11 cellular contexts compared by ENCODE assay signal in genomic region chr1:61226791-61227567, GRCh38.
DNase-seq lines count a peak whose midpoint lies in the region; ATAC-seq and TF ChIP-seq lines count a peak whose summit lies in the region.
"Had no signal": no experiment of that assay in that cellular context is flagged by ENCODE, and none has a peak within 500 bp of the region (broad histone marks: within the 10 kb centered on the region; RNA-seq: fewer than 3 reads in every experiment).

No MANE protein-coding gene starts in this region.

- H3K4me3 ChIP-seq in mammary epithelial cell (replicated peaks in 1 of 3; ENCODE audit: insufficient read depth in 1 of 3, low read depth in 2 of 3, low read length in 3 of 3) (no peak overlapping the region), aorta (ENCODE audit: low read length in 2 of 2) (peak overlapping the region; percentile 0 to 72)
- H3K4me3 ChIP-seq in CD8-positive, alpha-beta memory T cell (ENCODE audit: low read length), result no peak overlapping the region
- H3K4me3 ChIP-seq: smooth muscle cell had no signal

- no peaks in the 10 kb centered on the region for H3K79me2 ChIP-seq in mammary epithelial cell (ENCODE audit: insufficient read depth, low read length)

- H3K4me3 Mint-ChIP-seq in MCF 10A (ENCODE audit: unreplicated experiment) (peak overlapping the region; percentile 56), WTC11 (no peak overlapping the region)
- H3K4me3 Mint-ChIP-seq in CD8-positive, alpha-beta memory T cell, result no peak overlapping the region
- H3K4me3 Mint-ChIP-seq: immature natural killer cell had no signal

- BruUV-seq in MCF 10A (replicated peaks; lab: Mats Ljungman, UMichigan), result no TSS peak
- BruUV-seq in mammary epithelial cell (replicated peaks; lab: Mats Ljungman, UMichigan), result no TSS peak

- H2AFZ ChIP-seq in mammary epithelial cell (ENCODE audit: low read depth, low read length), result no peak overlapping the region

- H3K27ac ChIP-seq in mammary epithelial cell (ENCODE audit: insufficient read depth, low read depth, low read length), result no peak overlapping the region
- H3K27ac ChIP-seq in layer of hippocampus (ENCODE audit: low read depth, low read length), result peak overlapping the region; percentile 4
- peak overlapping the region in 1 of 2 donors; percentile 63 for H3K27ac ChIP-seq in aorta (ENCODE audit: low read depth in 1 of 2, low read length in 2 of 2)
- H3K27ac ChIP-seq in CD8-positive, alpha-beta memory T cell (ENCODE audit: low read depth, low read length), result no peak overlapping the region

- dilution Hi-C loops in mammary epithelial cell (cut with HindIII; ENCODE audit: low sequenced_read_pairs), result no loop called here

- H3K36me3 ChIP-seq in mammary epithelial cell (ENCODE audit: insufficient read depth, low read length), result peaks cover 2% of the 10 kb centered on the region
- H3K36me3 ChIP-seq in aorta (ENCODE audit: control insufficient read depth in 1 of 2, insufficient read depth in 2 of 2, low read length in 1 of 2), result no peaks in the 10 kb centered on the region
- no peaks in the 10 kb centered on the region for H3K36me3 ChIP-seq in CD8-positive, alpha-beta memory T cell (ENCODE audit: insufficient read depth, low read length)

- H3K4me1 Mint-ChIP-seq in MCF 10A (ENCODE audit: insufficient read depth, unreplicated experiment) (peaks cover 29% of the 10 kb centered on the region), WTC11 (peaks cover 32% of the 10 kb centered on the region)
- no peaks in the 10 kb centered on the region for H3K4me1 Mint-ChIP-seq in CD8-positive, alpha-beta memory T cell
- H3K4me1 Mint-ChIP-seq: immature natural killer cell had no signal

- H3K36me3 Mint-ChIP-seq in MCF 10A (ENCODE audit: insufficient read depth, unreplicated experiment) (no peaks in the 10 kb centered on the region), WTC11 (no peaks in the 10 kb centered on the region)
- H3K36me3 Mint-ChIP-seq in CD8-positive, alpha-beta memory T cell, result no peaks in the 10 kb centered on the region
- H3K36me3 Mint-ChIP-seq: immature natural killer cell had no signal

- in situ Hi-C loops in mammary epithelial cell (cut with MboI; ENCODE audit: low sequenced_read_pairs in 2 of 2), result no loop called here

- DNase-seq in MCF 10A (ENCODE audit: unreplicated experiment) (peak; percentile 95), mammary epithelial cell (no peak), aorta (no peak), WTC11 (ENCODE audit: low spot score) (no peak)
- no peak for DNase-seq in stimulated activated CD8-positive, alpha-beta memory T cell treated with anti-CD3 and anti-CD28 coated beads, Interleukin-4, amount 100 ng/mL, for 48 hours
- DNase-seq in CD8-positive, alpha-beta memory T cell, result no peak
- DNase-seq: immature natural killer cell; stimulated activated naive CD8-positive, alpha-beta T cell treated with anti-CD3 and anti-CD28 coated beads, Interleukin-15, Interleukin-2, amounts not matched to agents 100 U/mL and 50 U/mL, for 24 hours had no signal

- no peak overlapping the region for H3K9ac ChIP-seq in mammary epithelial cell (ENCODE audit: insufficient read depth, low read length)

- POLR2A ChIA-PET in MCF 10A (lab: Yijun Ruan, JAX) (interaction anchor here (0.7 to 3.6 kb wide), 19 partner anchors 10 to 367 kb away, joined by 3 to 26 read pairs (median 5); partner anchors contain the start of gene NFIA), WTC11 (lab: Charles Lee) (interaction anchor here (0.6 kb wide), 1 partner anchor 21 kb away, joined by 3 read pairs; no protein-coding TSS in a partner anchor)
- POLR2A ChIA-PET in CD8-positive, alpha-beta memory T cell (lab: Charles Lee), result no interaction called here

- intact Hi-C loops in MCF 10A (cut with micrococcal nuclease) (loop anchor here (5.0 to 10.0 kb wide), 2 partner anchors 110 to 142 kb away; partner anchors contain the start of gene NFIA), mammary epithelial cell (cut with micrococcal nuclease) (no loop called here), aorta (cut with DNase I) (no loop called here)

- ATAC-seq in SK-N-SH treated with all-trans-retinoic acid at 6 μM for 48 hours, result peak; percentile 87
- ATAC-seq in aorta (ENCODE audit: low FRiP score), result peak; percentile 60
- ATAC-seq in WTC11, result no peak
- ATAC-seq: stimulated activated naive CD8-positive, alpha-beta T cell treated with anti-CD3 and anti-CD28 coated beads, Interleukin-15, Interleukin-2, amounts not matched to agents 100 U/mL and 50 U/mL, for 24 hours had no signal

- peak overlapping the region; percentile 49 for H3K27ac Mint-ChIP-seq in MCF 10A (ENCODE audit: low read depth, unreplicated experiment)
- H3K27ac Mint-ChIP-seq in WTC11, result no peak overlapping the region
- H3K27ac Mint-ChIP-seq in CD8-positive, alpha-beta memory T cell, result no peak overlapping the region
- H3K27ac Mint-ChIP-seq: immature natural killer cell had no signal

- no peak overlapping the region for H3K4me2 ChIP-seq in mammary epithelial cell (ENCODE audit: insufficient read depth, low read depth, low read length)
- H3K4me2 ChIP-seq: smooth muscle cell had no signal

- CTCF ChIA-PET in MCF 10A (lab: Yijun Ruan, JAX), result interaction anchor here (0.7 kb wide), 1 partner anchor 86 kb away, joined by 3 read pairs; no protein-coding TSS in a partner anchor
- CTCF ChIA-PET in mammary epithelial cell (lab: Charles Lee; ENCODE audit: low non-redundant PET), result no interaction called here
- CTCF ChIA-PET in WTC11 (lab: Charles Lee), result no interaction called here
- CTCF ChIA-PET in CD8-positive, alpha-beta memory T cell (lab: Charles Lee), result no interaction called here

- no peaks in the 10 kb centered on the region for H3K27me3 ChIP-seq in mammary epithelial cell (ENCODE audit: insufficient read depth, low read length)
- no peaks in the 10 kb centered on the region for H3K27me3 ChIP-seq in layer of hippocampus (ENCODE audit: control insufficient read depth, insufficient read depth, low read length)
- H3K27me3 ChIP-seq in aorta (ENCODE audit: control insufficient read depth in 1 of 2, insufficient read depth in 2 of 2, low read length in 1 of 2), result no peaks in the 10 kb centered on the region
- H3K27me3 ChIP-seq in CD8-positive, alpha-beta memory T cell (ENCODE audit: insufficient read depth, low read length, poor library complexity, severe bottlenecking), result no peaks in the 10 kb centered on the region

- no peak for TF ChIP-seq CTCF in MCF 10A (IDR thresholded peaks at IDR 0.05; ENCODE audit: unreplicated experiment)
- TF ChIP-seq CTCF in mammary epithelial cell (conservative IDR thresholded peaks at IDR 0.05 in 1 of 2, IDR thresholded peaks at IDR 0.05 in 1 of 2; ENCODE audit: extremely low read depth in 1 of 2, insufficient read depth in 1 of 2, low read depth in 1 of 2, low read length in 2 of 2), result no peak
- no peak for TF ChIP-seq CTCF in WTC11 (IDR thresholded peaks at IDR 0.05)

- no peaks in the 10 kb centered on the region for H3K4me1 ChIP-seq in mammary epithelial cell (ENCODE audit: insufficient read depth, low read length)
- peaks cover 6% of the 10 kb centered on the region in 2 donors for H3K4me1 ChIP-seq in aorta (ENCODE audit: control insufficient read depth in 1 of 2, insufficient read depth in 2 of 2, low read length in 2 of 2)
- no peaks in the 10 kb centered on the region for H3K4me1 ChIP-seq in CD8-positive, alpha-beta memory T cell (ENCODE audit: insufficient read depth, low read length)

- no peaks in the 10 kb centered on the region for H3K9me3 ChIP-seq in mammary epithelial cell (replicated peaks; ENCODE audit: insufficient read depth, low read length)
- H3K9me3 ChIP-seq in aorta (ENCODE audit: control insufficient read depth, low read length), result no peaks in the 10 kb centered on the region
- H3K9me3 ChIP-seq in CD8-positive, alpha-beta memory T cell (ENCODE audit: low read length), result no peaks in the 10 kb centered on the region

- H3K27me3 Mint-ChIP-seq in MCF 10A (ENCODE audit: insufficient read depth, unreplicated experiment) (no peaks in the 10 kb centered on the region), WTC11 (ENCODE audit: low read depth) (no peaks in the 10 kb centered on the region)
- H3K27me3 Mint-ChIP-seq in CD8-positive, alpha-beta memory T cell, result peaks cover 0 to 3% of the 10 kb centered on the region in 2 donors

- H3K9me3 Mint-ChIP-seq in MCF 10A (ENCODE audit: unreplicated experiment), result no peaks in the 10 kb centered on the region
- H3K9me3 Mint-ChIP-seq in WTC11, result no peaks in the 10 kb centered on the region
- H3K9me3 Mint-ChIP-seq in CD8-positive, alpha-beta memory T cell, result no peaks in the 10 kb centered on the region
- H3K9me3 Mint-ChIP-seq: immature natural killer cell had no signal

- no peaks in the 10 kb centered on the region for H4K20me1 ChIP-seq in mammary epithelial cell (ENCODE audit: insufficient read depth, low read length)

- WGBS in mammary epithelial cell (ENCODE audit: low coverage, missing lambda C conversion rate), result 60% methylated on average over 12 of the region's 12 CpGs
- WGBS in aorta, 2 donors, result 12 to 22% methylated on average over 12 of the region's 12 CpGs

TF ChIP-seq in WTC11, 78 proteins besides CTCF, POLR2A, EP300 and RAD21 (continues in another document):
- TF ChIP-seq, protein P1, sequence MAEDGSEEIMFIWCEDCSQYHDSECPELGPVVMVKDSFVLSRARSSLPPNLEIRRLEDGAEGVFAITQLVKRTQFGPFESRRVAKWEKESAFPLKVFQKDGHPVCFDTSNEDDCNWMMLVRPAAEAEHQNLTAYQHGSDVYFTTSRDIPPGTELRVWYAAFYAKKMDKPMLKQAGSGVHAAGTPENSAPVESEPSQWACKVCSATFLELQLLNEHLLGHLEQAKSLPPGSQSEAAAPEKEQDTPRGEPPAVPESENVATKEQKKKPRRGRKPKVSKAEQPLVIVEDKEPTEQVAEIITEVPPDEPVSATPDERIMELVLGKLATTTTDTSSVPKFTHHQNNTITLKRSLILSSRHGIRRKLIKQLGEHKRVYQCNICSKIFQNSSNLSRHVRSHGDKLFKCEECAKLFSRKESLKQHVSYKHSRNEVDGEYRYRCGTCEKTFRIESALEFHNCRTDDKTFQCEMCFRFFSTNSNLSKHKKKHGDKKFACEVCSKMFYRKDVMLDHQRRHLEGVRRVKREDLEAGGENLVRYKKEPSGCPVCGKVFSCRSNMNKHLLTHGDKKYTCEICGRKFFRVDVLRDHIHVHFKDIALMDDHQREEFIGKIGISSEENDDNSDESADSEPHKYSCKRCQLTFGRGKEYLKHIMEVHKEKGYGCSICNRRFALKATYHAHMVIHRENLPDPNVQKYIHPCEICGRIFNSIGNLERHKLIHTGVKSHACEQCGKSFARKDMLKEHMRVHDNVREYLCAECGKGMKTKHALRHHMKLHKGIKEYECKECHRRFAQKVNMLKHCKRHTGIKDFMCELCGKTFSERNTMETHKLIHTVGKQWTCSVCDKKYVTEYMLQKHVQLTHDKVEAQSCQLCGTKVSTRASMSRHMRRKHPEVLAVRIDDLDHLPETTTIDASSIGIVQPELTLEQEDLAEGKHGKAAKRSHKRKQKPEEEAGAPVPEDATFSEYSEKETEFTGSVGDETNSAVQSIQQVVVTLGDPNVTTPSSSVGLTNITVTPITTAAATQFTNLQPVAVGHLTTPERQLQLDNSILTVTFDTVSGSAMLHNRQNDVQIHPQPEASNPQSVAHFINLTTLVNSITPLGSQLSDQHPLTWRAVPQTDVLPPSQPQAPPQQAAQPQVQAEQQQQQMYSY (CRISPR knock-in tag; IDR thresholded peaks at IDR 0.05), result no peak
- no peak for TF ChIP-seq TEAD1 (CRISPR knock-in tag; IDR thresholded peaks at IDR 0.05)

Comparison
In these comparisons a context has a peak if more than half of its experiments do, and no peak if none do; other contexts are left out.
1. H3K4me3 ChIP-seq: peak in aorta (2 of 2); none in mammary epithelial cell (0 of 3) and CD8-positive, alpha-beta memory T cell (single experiment).